Comparison of ENCODE assay signal across 8 cellular contexts in genomic region chr13:19862511-19863313, GRCh38. TPM values are rescaled to one million over a fixed set of nuclear protein-coding genes. Genes with fewer than 3 reads are reported as not detected.
DNase-seq lines count a peak whose midpoint lies in the region; ATAC-seq, FAIRE-seq and TF ChIP-seq lines count a peak whose summit lies in the region.

No MANE protein-coding gene starts in this region.

- peaks cover 40% of the 10 kb centered on the region for H3K4me1 Mint-ChIP-seq in activated naive CD8-positive, alpha-beta T cell (ENCODE audit: low read depth)
- peaks cover 20% of the 10 kb centered on the region for H3K4me1 Mint-ChIP-seq in progenitor cell of endocrine pancreas (ENCODE audit: low read depth)

- no peaks in the 10 kb centered on the region for H3K9me3 Mint-ChIP-seq in activated naive CD8-positive, alpha-beta T cell (ENCODE audit: low read depth)
- H3K9me3 Mint-ChIP-seq in progenitor cell of endocrine pancreas (ENCODE audit: low read depth), result no peaks in the 10 kb centered on the region

- intact Hi-C loops in heart right ventricle (cut with DNase I), result loop anchor here in 8 of 10 donors (1.0 to 10.0 kb wide), 8 partner anchors 78 to 230 kb away; partner anchors contain the start of genes PSPC1 (in 8 of the 8), ZMYM2 (in 7 of the 8) and MPHOSPH8 (in 6 of the 8)

- H3K27ac ChIP-seq in RWPE2 (ENCODE audit: poor library complexity, severe bottlenecking), result peak overlapping the region; percentile 93
- H3K27ac ChIP-seq in heart right ventricle, result peak overlapping the region; percentile 94 to 100 (median 99)

- FAIRE-seq in urothelium cell line (lab: Jason Lieb, UNC), result no peak

- H3K27me3 Mint-ChIP-seq in activated naive CD8-positive, alpha-beta T cell, result no peaks in the 10 kb centered on the region
- no peaks in the 10 kb centered on the region for H3K27me3 Mint-ChIP-seq in progenitor cell of endocrine pancreas

- ATAC-seq in HG02884 (IDR thresholded peaks at IDR 0.05; ENCODE audit: unreplicated experiment) (peak; percentile 8), RWPE2 (ENCODE audit: low read depth) (no peak), heart right ventricle (peak in 3 of 8 donors; percentile 1 to 30 (median 3)), GM21576 (IDR thresholded peaks at IDR 0.05; ENCODE audit: unreplicated experiment) (no peak)

- WGBS in heart right ventricle, 2 donors, result 0% methylated on average over 45 to 63 of the region's 65 CpGs

- H3K27me3 ChIP-seq in RWPE2 (ENCODE audit: insufficient read depth, poor library complexity, severe bottlenecking) (no peaks in the 10 kb centered on the region), heart right ventricle (no peaks in the 10 kb centered on the region)

- H3K9me3 ChIP-seq in RWPE2 (ENCODE audit: severe bottlenecking) (no peaks in the 10 kb centered on the region), heart right ventricle (no peaks in the 10 kb centered on the region)

- TF ChIP-seq CTCF in GM12875 (IDR thresholded peaks at IDR 0.05; ENCODE audit: borderline replicate concordance, insufficient read depth, low read depth, low read length) (no peak), RWPE2 (IDR thresholded peaks at IDR 0.05; ENCODE audit: poor library complexity, severe bottlenecking) (no peak), heart right ventricle (IDR thresholded peaks at IDR 0.05) (no peak), progenitor cell of endocrine pancreas (IDR thresholded peaks at IDR 0.05; ENCODE audit: unreplicated experiment) (no peak)

- peak overlapping the region; percentile 95 for H3K4me3 Mint-ChIP-seq in activated naive CD8-positive, alpha-beta T cell
- H3K4me3 Mint-ChIP-seq in progenitor cell of endocrine pancreas (ENCODE audit: low read depth), result peak overlapping the region; percentile 95

- H3K4me1 ChIP-seq in RWPE2 (ENCODE audit: insufficient read depth, poor library complexity, severe bottlenecking), result peaks cover 15% of the 10 kb centered on the region
- H3K4me1 ChIP-seq in heart right ventricle, result peaks cover 0 to 28% (median 23%) of the 10 kb centered on the region in 9 donors

- H3K36me3 ChIP-seq in RWPE2 (ENCODE audit: low read depth), result peaks cover 18% of the 10 kb centered on the region
- H3K36me3 ChIP-seq in heart right ventricle, result peaks cover 0 to 20% (median 0%) of the 10 kb centered on the region in 9 donors

- H3K36me3 Mint-ChIP-seq in activated naive CD8-positive, alpha-beta T cell, result peaks cover 3% of the 10 kb centered on the region
- H3K36me3 Mint-ChIP-seq in progenitor cell of endocrine pancreas (ENCODE audit: insufficient read depth), result peaks cover 6% of the 10 kb centered on the region

- DNase-seq in RWPE2 (ENCODE audit: low spot score) (no peak), heart right ventricle (peak; percentile 29), progenitor cell of endocrine pancreas (ENCODE audit: low spot score, unreplicated experiment) (no peak), urothelium cell line (ENCODE audit: low spot score) (peak; percentile 6)

- peak overlapping the region; percentile 80 for H3K4me3 ChIP-seq in GM12875 (ENCODE audit: low read depth, low read length)
- H3K4me3 ChIP-seq in RWPE2 (ENCODE audit: severe bottlenecking), result peak overlapping the region; percentile 50
- peak overlapping the region; percentile 79 to 96 (median 85) for H3K4me3 ChIP-seq in heart right ventricle

- peak overlapping the region; percentile 95 for H3K27ac Mint-ChIP-seq in activated naive CD8-positive, alpha-beta T cell
- peak overlapping the region; percentile 99 for H3K27ac Mint-ChIP-seq in progenitor cell of endocrine pancreas

RNA-seq across cellular contexts. Expression of gene ZMYM5, which starts 0.7 kb away (rescaled TPM):
- 1 to 10 TPM; 6.5 to 9.3 (median 8.0) TPM for total RNA-seq in heart right ventricle
- 1 to 10 TPM; 4.2 to 6.3 TPM for polyA plus RNA-seq in heart right ventricle
- 21.5 and 22.5 TPM in 2 replicates for total RNA-seq in progenitor cell of endocrine pancreas

Comparison
In these comparisons a context has a peak if more than half of its experiments do, and no peak if none do; other contexts are left out.
1. DNase-seq: peak in heart right ventricle (2 of 2) and urothelium cell line (single experiment); none in RWPE2 (single experiment) and progenitor cell of endocrine pancreas (single experiment).
2. Peak in every context shown above with its lines, with median percentiles within 50 percentile points of each other: H3K4me3 ChIP-seq.